In the genomic region with DNA sequence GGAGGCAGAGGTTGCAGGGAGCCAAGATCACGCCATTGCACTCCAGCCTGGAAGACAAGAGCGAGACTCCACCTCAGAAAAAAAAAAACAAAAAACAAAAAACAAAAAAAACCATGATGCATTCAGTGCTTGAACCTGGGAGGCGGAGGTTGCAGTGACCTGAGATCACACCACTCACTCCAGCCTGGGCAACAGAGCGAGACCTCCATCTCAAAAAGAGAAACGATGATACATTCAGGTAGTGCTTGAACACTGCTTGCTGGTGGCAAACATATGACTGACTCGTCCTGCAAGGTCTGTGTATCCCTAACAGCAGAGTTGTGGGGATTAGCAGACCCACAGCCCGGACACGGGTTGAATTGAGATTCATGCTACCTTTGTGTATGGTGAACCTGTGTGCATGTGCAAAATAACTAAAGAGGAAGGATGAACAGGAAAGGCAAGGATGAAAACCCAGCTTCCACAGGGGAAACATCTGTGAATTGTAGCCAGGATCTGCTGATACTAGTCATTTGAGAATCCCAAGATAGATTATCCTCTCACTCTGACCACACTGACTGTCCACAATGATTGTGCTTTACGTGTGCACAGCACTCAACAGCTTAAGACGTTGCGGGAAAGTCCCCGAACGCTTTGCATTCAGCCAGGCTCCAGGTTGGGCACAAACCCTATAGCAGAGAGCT, we compare ENCODE assay signal across 1 cellular context.
TF ChIP-seq lines count a peak whose summit lies in the region.

No MANE protein-coding gene starts in this region.

TF ChIP-seq in GM12878, 131 proteins besides CTCF, POLR2A, EP300 and RAD21 (continued from another document):
- TF ChIP-seq, protein P1, sequence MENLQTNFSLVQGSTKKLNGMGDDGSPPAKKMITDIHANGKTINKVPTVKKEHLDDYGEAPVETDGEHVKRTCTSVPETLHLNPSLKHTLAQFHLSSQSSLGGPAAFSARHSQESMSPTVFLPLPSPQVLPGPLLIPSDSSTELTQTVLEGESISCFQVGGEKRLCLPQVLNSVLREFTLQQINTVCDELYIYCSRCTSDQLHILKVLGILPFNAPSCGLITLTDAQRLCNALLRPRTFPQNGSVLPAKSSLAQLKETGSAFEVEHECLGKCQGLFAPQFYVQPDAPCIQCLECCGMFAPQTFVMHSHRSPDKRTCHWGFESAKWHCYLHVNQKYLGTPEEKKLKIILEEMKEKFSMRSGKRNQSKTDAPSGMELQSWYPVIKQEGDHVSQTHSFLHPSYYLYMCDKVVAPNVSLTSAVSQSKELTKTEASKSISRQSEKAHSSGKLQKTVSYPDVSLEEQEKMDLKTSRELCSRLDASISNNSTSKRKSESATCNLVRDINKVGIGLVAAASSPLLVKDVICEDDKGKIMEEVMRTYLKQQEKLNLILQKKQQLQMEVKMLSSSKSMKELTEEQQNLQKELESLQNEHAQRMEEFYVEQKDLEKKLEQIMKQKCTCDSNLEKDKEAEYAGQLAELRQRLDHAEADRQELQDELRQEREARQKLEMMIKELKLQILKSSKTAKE (IDR thresholded peaks at IDR 0.05; ENCODE audit: low read depth, poor library complexity, severe bottlenecking): peak; percentile 79
- TF ChIP-seq SP1 (IDR thresholded peaks at IDR 0.05; ENCODE audit: low read depth, low read length): no peak
- peak; percentile 69 for TF ChIP-seq ATF7 (IDR thresholded peaks at IDR 0.05; ENCODE audit: low read depth)
- no peak for TF ChIP-seq NR2C2 (IDR thresholded peaks at IDR 0.05; ENCODE audit: borderline replicate concordance, control insufficient read depth, insufficient read length, low read depth)
- no peak for TF ChIP-seq TARDBP (IDR thresholded peaks at IDR 0.05; ENCODE audit: borderline replicate concordance)
- TF ChIP-seq, protein P2, sequence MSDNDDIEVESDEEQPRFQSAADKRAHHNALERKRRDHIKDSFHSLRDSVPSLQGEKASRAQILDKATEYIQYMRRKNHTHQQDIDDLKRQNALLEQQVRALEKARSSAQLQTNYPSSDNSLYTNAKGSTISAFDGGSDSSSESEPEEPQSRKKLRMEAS (IDR thresholded peaks at IDR 0.05; ENCODE audit: low read depth, low read length): no peak
- peak; percentile 98 for TF ChIP-seq JUNB (IDR thresholded peaks at IDR 0.05)
- peak; percentile 83 for TF ChIP-seq BCL11A (IDR thresholded peaks at IDR 0.05; ENCODE audit: low read depth, low read length)
- TF ChIP-seq RCOR1 (conservative IDR thresholded peaks at IDR 0.05; ENCODE audit: low read depth, low read length): 0 out of 2 replicates have a peak, but pooled peaks have one; percentile 65
- 0 out of 2 replicates have a peak, but pooled peaks have one; percentile 54 for TF ChIP-seq TCF3 (IDR thresholded peaks at IDR 0.05; ENCODE audit: borderline replicate concordance, insufficient read depth, low read depth, low read length)
- no peak for TF ChIP-seq CREB1 (IDR thresholded peaks at IDR 0.05; ENCODE audit: low read depth)
- TF ChIP-seq, protein P3, sequence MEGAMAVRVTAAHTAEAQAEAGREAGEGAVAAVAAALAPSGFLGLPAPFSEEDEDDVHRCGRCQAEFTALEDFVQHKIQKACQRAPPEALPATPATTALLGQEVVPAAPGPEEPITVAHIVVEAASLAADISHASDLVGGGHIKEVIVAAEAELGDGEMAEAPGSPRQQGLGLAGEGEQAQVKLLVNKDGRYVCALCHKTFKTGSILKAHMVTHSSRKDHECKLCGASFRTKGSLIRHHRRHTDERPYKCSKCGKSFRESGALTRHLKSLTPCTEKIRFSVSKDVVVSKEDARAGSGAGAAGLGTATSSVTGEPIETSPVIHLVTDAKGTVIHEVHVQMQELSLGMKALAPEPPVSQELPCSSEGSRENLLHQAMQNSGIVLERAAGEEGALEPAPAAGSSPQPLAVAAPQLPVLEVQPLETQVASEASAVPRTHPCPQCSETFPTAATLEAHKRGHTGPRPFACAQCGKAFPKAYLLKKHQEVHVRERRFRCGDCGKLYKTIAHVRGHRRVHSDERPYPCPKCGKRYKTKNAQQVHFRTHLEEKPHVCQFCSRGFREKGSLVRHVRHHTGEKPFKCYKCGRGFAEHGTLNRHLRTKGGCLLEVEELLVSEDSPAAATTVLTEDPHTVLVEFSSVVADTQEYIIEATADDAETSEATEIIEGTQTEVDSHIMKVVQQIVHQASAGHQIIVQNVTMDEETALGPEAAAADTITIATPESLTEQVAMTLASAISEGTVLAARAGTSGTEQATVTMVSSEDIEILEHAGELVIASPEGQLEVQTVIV (IDR thresholded peaks at IDR 0.05; ENCODE audit: borderline replicate concordance, partially characterized antibody): peak; percentile 62
- TF ChIP-seq RELA (IDR thresholded peaks at IDR 0.05; ENCODE audit: borderline replicate concordance, partially characterized antibody): no peak
- no peak for TF ChIP-seq RBBP5 (conservative IDR thresholded peaks at IDR 0.05)
- no peak for TF ChIP-seq FOXK2 (IDR thresholded peaks at IDR 0.05)
- no peak for TF ChIP-seq MYB (IDR thresholded peaks at IDR 0.05; ENCODE audit: borderline replicate concordance, low read depth, low read length)
- TF ChIP-seq ASH2L (IDR thresholded peaks at IDR 0.05; ENCODE audit: borderline replicate concordance, low read depth): 0 out of 2 replicates have a peak, but pooled peaks have one; percentile 50
- TF ChIP-seq, protein P4, sequence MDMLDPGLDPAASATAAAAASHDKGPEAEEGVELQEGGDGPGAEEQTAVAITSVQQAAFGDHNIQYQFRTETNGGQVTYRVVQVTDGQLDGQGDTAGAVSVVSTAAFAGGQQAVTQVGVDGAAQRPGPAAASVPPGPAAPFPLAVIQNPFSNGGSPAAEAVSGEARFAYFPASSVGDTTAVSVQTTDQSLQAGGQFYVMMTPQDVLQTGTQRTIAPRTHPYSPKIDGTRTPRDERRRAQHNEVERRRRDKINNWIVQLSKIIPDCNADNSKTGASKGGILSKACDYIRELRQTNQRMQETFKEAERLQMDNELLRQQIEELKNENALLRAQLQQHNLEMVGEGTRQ (IDR thresholded peaks at IDR 0.05; ENCODE audit: borderline replicate concordance, low read depth, low read length): no peak
- TF ChIP-seq, protein P5, sequence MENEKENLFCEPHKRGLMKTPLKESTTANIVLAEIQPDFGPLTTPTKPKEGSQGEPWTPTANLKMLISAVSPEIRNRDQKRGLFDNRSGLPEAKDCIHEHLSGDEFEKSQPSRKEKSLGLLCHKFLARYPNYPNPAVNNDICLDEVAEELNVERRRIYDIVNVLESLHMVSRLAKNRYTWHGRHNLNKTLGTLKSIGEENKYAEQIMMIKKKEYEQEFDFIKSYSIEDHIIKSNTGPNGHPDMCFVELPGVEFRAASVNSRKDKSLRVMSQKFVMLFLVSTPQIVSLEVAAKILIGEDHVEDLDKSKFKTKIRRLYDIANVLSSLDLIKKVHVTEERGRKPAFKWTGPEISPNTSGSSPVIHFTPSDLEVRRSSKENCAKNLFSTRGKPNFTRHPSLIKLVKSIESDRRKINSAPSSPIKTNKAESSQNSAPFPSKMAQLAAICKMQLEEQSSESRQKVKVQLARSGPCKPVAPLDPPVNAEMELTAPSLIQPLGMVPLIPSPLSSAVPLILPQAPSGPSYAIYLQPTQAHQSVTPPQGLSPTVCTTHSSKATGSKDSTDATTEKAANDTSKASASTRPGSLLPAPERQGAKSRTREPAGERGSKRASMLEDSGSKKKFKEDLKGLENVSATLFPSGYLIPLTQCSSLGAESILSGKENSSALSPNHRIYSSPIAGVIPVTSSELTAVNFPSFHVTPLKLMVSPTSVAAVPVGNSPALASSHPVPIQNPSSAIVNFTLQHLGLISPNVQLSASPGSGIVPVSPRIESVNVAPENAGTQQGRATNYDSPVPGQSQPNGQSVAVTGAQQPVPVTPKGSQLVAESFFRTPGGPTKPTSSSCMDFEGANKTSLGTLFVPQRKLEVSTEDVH (IDR thresholded peaks at IDR 0.05; ENCODE audit: low read depth, partially characterized antibody): no peak
- peak; percentile 48; the same call in 1 of the 2 replicates for TF ChIP-seq MEF2A (IDR thresholded peaks at IDR 0.05; ENCODE audit: insufficient read depth, low read depth, low read length)
TF ChIP-seq in GM12878: peak in this region for 50.
